Comparison of ENCODE assay signal across 20 cellular contexts in genomic region chr20:49925901-49926454, GRCh38. TPM values are rescaled to one million over a fixed set of nuclear protein-coding genes. Genes with fewer than 3 reads are reported as not detected.
"Had no signal": no experiment of that assay in that cellular context is flagged by ENCODE, and none has a peak within 500 bp of the region (broad histone marks: within the 10 kb centered on the region; RNA-seq: fewer than 3 reads in every experiment).

No MANE protein-coding gene starts in this region.

- H3K36me3 ChIP-seq: left lung, neural progenitor cell, ovary, thoracic aorta, upper lobe of right lung had no signal

- H3K9me3 ChIP-seq: left lung, ovary, thoracic aorta, upper lobe of right lung had no signal

- H3K27ac ChIP-seq: dorsolateral prefrontal cortex, hepatocyte, left lung, neural progenitor cell, ovary, thoracic aorta, upper lobe of right lung had no signal

- ATAC-seq: activated CD8-positive, alpha-beta T cell treated with anti-CD3 and anti-CD28 coated beads, Interleukin-2, amount 10 ng/mL, durations not matched to agents 7 days and 5 days; activated naive CD4-positive, alpha-beta T cell treated with anti-CD3 and anti-CD28 coated beads, Interleukin-2, amount 50 U/mL, for 72 hours; left lung; sciatic nerve; upper lobe of right lung had no signal

- H2AFZ ChIP-seq: hepatocyte, neural progenitor cell had no signal

- H3K4me1 ChIP-seq: neural progenitor cell had no signal

- DNase-seq: activated B cell treated with CpG ODN at 0.5 μM for 24 hours; activated CD4-positive, alpha-beta T cell treated with anti-CD3 and anti-CD28 coated beads, Interleukin-2, amount 10 ng/mL, durations not matched to agents 24 days and 14 days; activated CD8-positive, alpha-beta memory T cell treated with anti-CD3 and anti-CD28 coated beads, Interleukin-2, amount 50 U/mL, for 4 hours; activated CD8-positive, alpha-beta T cell treated with anti-CD3 and anti-CD28 coated beads, Interleukin-2, amount 10 ng/mL, durations not matched to agents 7 days and 5 days; activated effector memory CD4-positive, alpha-beta T cell treated with anti-CD3 and anti-CD28 coated beads, Interleukin-2, amount 50 U/mL, for 16 hours; activated T-cell treated with anti-CD3 and anti-CD28 coated beads, Interleukin-2, amount 50 U/mL, for 48 hours; endodermal cell; kidney; left lung; mammary epithelial cell; naive B cell; ovary; stimulated activated CD4-positive, alpha-beta T cell treated with anti-CD3 and anti-CD28 coated beads, Interleukin-1b, Interleukin-23, amount 100 ng/mL, for 48 hours; upper lobe of right lung had no signal

- H3K4me3 ChIP-seq: dorsolateral prefrontal cortex, hepatocyte, left lung, neural progenitor cell, ovary, thoracic aorta, upper lobe of right lung had no signal

- FAIRE-seq: kidney had no signal

- H3K79me2 ChIP-seq: hepatocyte had no signal

- H3K27me3 ChIP-seq: dorsolateral prefrontal cortex, hepatocyte, left lung, neural progenitor cell, ovary, upper lobe of right lung had no signal

- H3K9ac ChIP-seq: neural progenitor cell had no signal

- H3K4me2 ChIP-seq: hepatocyte, neural progenitor cell had no signal

RNA-seq across cellular contexts. Expression of gene SNAI1, which starts 56.8 kb away (rescaled TPM):
- total RNA-seq: mammary epithelial cell had no signal
